24 cellular contexts compared by ENCODE assay signal in genomic region chr2:103135679-103136078, GRCh38.
DNase-seq lines count a peak whose midpoint lies in the region; ATAC-seq and TF ChIP-seq lines count a peak whose summit lies in the region.
"Had no signal": no experiment of that assay in that cellular context is flagged by ENCODE, and none has a peak within 500 bp of the region (broad histone marks: within the 10 kb centered on the region; RNA-seq: fewer than 3 reads in every experiment).

No MANE protein-coding gene starts in this region.

- no peak for TF ChIP-seq CTCF in GM12865 (IDR thresholded peaks at IDR 0.05; ENCODE audit: insufficient read depth, low read depth, low read length, missing control alignments)

- no peak for ATAC-seq in sciatic nerve
- ATAC-seq: HCT116, Right ventricle myocardium inferior, SK-N-SH treated with all-trans-retinoic acid at 6 μM for 48 hours had no signal

- intact Hi-C loops in sciatic nerve (cut with DNase I) = no loop called here

- DNase-seq in COLO829 (ENCODE audit: low spot score) = peak; percentile 6
- DNase-seq in GM12865 (ENCODE audit: low read depth) = peak; percentile 2
- DNase-seq in RPMI7951 (ENCODE audit: low read depth) = peak; percentile 69
- peak; percentile 67 for DNase-seq in kidney tubule cell (ENCODE audit: low spot score)
- DNase-seq in sciatic nerve (ENCODE audit: low spot score) = no peak
- DNase-seq in NK-92 treated with Interleukin-12 subunit alpha and Interleukin-12 subunit beta, amount 100 ng/mL, for 24 hours (lab: John Stamatoyannopoulos, UW) = no peak
- DNase-seq in hippocampal formation (lab: John Stamatoyannopoulos, UW) = no peak
- DNase-seq: CD4-positive, alpha-beta T cell; COR-L47; DMS 273 treated with DMSO at 0.1 percent for 48 hours; DND-41; NCI-H1092; NCI-H1417 treated with DMSO at 0.1 percent for 48 hours; NCI-H1694 treated with DMSO at 0.1 percent for 48 hours; NCI-H2081; NCI-H2171; NCI-H226; NCI-H510A; NCI-H69; SJCRH30 had no signal

- H3K4me3 ChIP-seq in GM12865 (ENCODE audit: low read depth, low read length) = no peak overlapping the region
- H3K4me3 ChIP-seq: BLaER1, SJCRH30 had no signal

Comparison
In these comparisons a context has a peak if more than half of its experiments do, and no peak if none do; other contexts are left out.
1. DNase-seq: peak in COLO829 (single experiment), GM12865 (single experiment), RPMI7951 (single experiment) and kidney tubule cell (single experiment); none in sciatic nerve (single experiment), NK-92 treated with Interleukin-12 subunit alpha and Interleukin-12 subunit beta, amount 100 ng/mL, for 24 hours (single experiment) and hippocampal formation (0 of 2).